24 cellular contexts compared by ENCODE assay signal in the genomic region with DNA sequence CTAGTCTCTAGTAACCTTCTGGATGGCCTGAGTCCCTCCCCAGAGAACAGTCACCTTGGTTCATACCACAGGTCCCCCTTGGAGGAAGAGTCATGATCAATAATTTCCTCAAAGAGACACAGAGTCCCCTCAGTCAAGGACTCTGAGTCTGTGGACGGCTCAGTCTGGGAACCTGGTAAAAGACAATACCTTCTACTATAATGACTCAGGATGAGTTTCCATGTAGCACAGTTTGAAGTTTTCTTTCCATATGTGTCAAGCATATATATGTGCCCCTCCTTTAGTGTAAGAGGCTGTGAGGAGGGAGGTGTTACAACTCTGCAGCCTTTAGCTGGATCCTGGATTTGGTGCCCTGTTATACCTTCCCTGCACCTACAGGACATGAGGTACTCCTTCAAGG. TPM values are rescaled to one million over a fixed set of nuclear protein-coding genes. Genes with fewer than 3 reads are reported as not detected.
DNase-seq lines count a peak whose midpoint lies in the region; ATAC-seq, FAIRE-seq and TF ChIP-seq lines count a peak whose summit lies in the region.
"Had no signal": no experiment of that assay in that cellular context is flagged by ENCODE, and none has a peak within 500 bp of the region (broad histone marks: within the 10 kb centered on the region; RNA-seq: fewer than 3 reads in every experiment).

No MANE protein-coding gene starts in this region.

- CTCF ChIA-PET in PC-3 (lab: Charles Lee): no interaction called here

- H3K4me2 ChIP-seq in PC-3 (ENCODE audit: low read length): no peak overlapping the region
- H3K4me2 ChIP-seq: GM23338 had no signal

- H3K27ac ChIP-seq in PC-3 (ENCODE audit: low read length): no peak overlapping the region
- H3K27ac ChIP-seq: HL-60 had no signal

- peak; percentile 14 for DNase-seq in activated effector memory CD4-positive, alpha-beta T cell treated with anti-CD3 and anti-CD28 coated beads, Interleukin-2, amount 50 U/mL, for 16 hours
- no peak for DNase-seq in activated effector memory CD4-positive, alpha-beta T cell treated with Interleukin-2 at 50 U/mL for 16 hours
- DNase-seq in PC-3: peak; percentile 9
- DNase-seq in bronchial epithelial cell (ENCODE audit: low read depth): peak; percentile 6
- DNase-seq in urothelium cell line (ENCODE audit: low spot score): no peak
- no peak for DNase-seq in NCI-H226
- DNase-seq: ACHN; BE2C; C1 segment of cervical spinal cord; CD4-positive, CD25-positive, alpha-beta regulatory T cell; COR-L47; DMS 273 treated with DMSO at 0.1 percent for 48 hours; DMS53; DND-41; EL; HCEC 1CT had no signal

- H3K4me3 ChIP-seq in PC-3 (ENCODE audit: low read length) (no peak overlapping the region), bronchial epithelial cell (ENCODE audit: low read depth, low read length) (no peak overlapping the region)
- H3K4me3 ChIP-seq: GM23338 had no signal

- POLR2A ChIA-PET in PC-3 (lab: Charles Lee; ENCODE audit: unreplicated experiment): no interaction called here

- no peak for TF ChIP-seq CTCF in PC-3 (conservative IDR thresholded peaks at IDR 0.05; ENCODE audit: low read depth, low read length)
- no peak for TF ChIP-seq CTCF in bronchial epithelial cell (IDR thresholded peaks at IDR 0.05; ENCODE audit: insufficient read depth, low read length, severe bottlenecking)

- no TSS peak for BruUV-seq in PC-3 (replicated peaks; lab: Mats Ljungman, UMichigan)

- no peak overlapping the region for H3K9ac ChIP-seq in PC-3 (ENCODE audit: low read length)

- no peaks in the 10 kb centered on the region for H3K4me1 ChIP-seq in PC-3 (ENCODE audit: insufficient read depth, low read length)
- H3K4me1 ChIP-seq: BE2C had no signal

- H3K9me2 ChIP-seq in PC-3 (replicated peaks; ENCODE audit: low read length): no peaks in the 10 kb centered on the region; the same call in 1 of the 2 replicates

- intact Hi-C loops in PC-3 (cut with micrococcal nuclease): no loop called here

- no peaks in the 10 kb centered on the region for H3K36me3 ChIP-seq in PC-3 (ENCODE audit: low read depth, low read length)
- no peaks in the 10 kb centered on the region for H3K36me3 ChIP-seq in bronchial epithelial cell (ENCODE audit: control insufficient read depth, insufficient read depth, low read length)
- H3K36me3 ChIP-seq: BE2C had no signal

- no peak for ATAC-seq in PC-3
- ATAC-seq in GM21576 (IDR thresholded peaks at IDR 0.05; ENCODE audit: unreplicated experiment): no peak
- ATAC-seq: GM23338 had no signal

- no peak overlapping the region for H2AFZ ChIP-seq in PC-3 (ENCODE audit: low read length)
- H2AFZ ChIP-seq: GM23338 had no signal

- no peaks in the 10 kb centered on the region for H3K9me3 ChIP-seq in PC-3 (ENCODE audit: low read length)
- H3K9me3 ChIP-seq: BE2C had no signal

- no peaks in the 10 kb centered on the region for H3F3A ChIP-seq in PC-3 (ENCODE audit: low read length, unreplicated experiment)

- no peaks in the 10 kb centered on the region for H4K20me1 ChIP-seq in PC-3 (ENCODE audit: low read length)

- no peak for FAIRE-seq in bronchial epithelial cell (lab: Jason Lieb, UNC)
- peak; percentile 46 for FAIRE-seq in urothelium cell line (lab: Jason Lieb, UNC)
- FAIRE-seq: A204.1, G401.6, GM12891, GM19239, H54 had no signal

- H3K79me2 ChIP-seq in PC-3 (ENCODE audit: low read length): no peaks in the 10 kb centered on the region

- peaks cover 42% of the 10 kb centered on the region; the same call in 1 of the 2 replicates for H3K27me3 ChIP-seq in PC-3 (ENCODE audit: low read length)
- peaks cover 9% of the 10 kb centered on the region for H3K27me3 ChIP-seq in bronchial epithelial cell (ENCODE audit: control insufficient read depth, insufficient read depth, low read length)
- H3K27me3 ChIP-seq: BE2C had no signal

RNA-seq across cellular contexts. Expression of a gene that starts 54.4 kb away (rescaled TPM):
- total RNA-seq in PC-3 (2014; rRNA removed): 32.1 and 39.2 TPM in 2 replicates
- 8.2 and 11.1 TPM in 2 replicates for total RNA-seq in bronchial epithelial cell
- total RNA-seq: CD4-positive, CD25-positive, alpha-beta regulatory T cell had no signal

RNA-seq across cellular contexts. Expression of a gene that starts 58.2 kb away (rescaled TPM):
- total RNA-seq in PC-3 (2014; rRNA removed) (not detected in 2 replicates), bronchial epithelial cell (0.26 TPM in 1 of 2 replicates, not detected in the other)

Comparison
In these comparisons a context has a peak if more than half of its experiments do, and no peak if none do; other contexts are left out.
1. DNase-seq: peak in activated effector memory CD4-positive, alpha-beta T cell treated with anti-CD3 and anti-CD28 coated beads, Interleukin-2, amount 50 U/mL, for 16 hours (single experiment), PC-3 (single experiment) and bronchial epithelial cell (single experiment); none in activated effector memory CD4-positive, alpha-beta T cell treated with Interleukin-2 at 50 U/mL for 16 hours (single experiment), urothelium cell line (single experiment) and NCI-H226 (single experiment).